23 cellular contexts compared by ENCODE assay signal in genomic region chr2:178401994-178402437, GRCh38.
"Had no signal": no experiment of that assay in that cellular context is flagged by ENCODE, and none has a peak within 500 bp of the region (broad histone marks: within the 10 kb centered on the region; RNA-seq: fewer than 3 reads in every experiment).

No MANE protein-coding gene starts in this region.

- H3K36me3 Mint-ChIP-seq: activated naive CD4-positive, alpha-beta T cell treated with anti-CD3 and anti-CD28 coated beads, Interleukin-2, amount 50 U/mL, for 24 hours; immature natural killer cell; naive thymus-derived CD4-positive, alpha-beta T cell; neural progenitor cell had no signal

- H3K27me3 ChIP-seq: hepatocyte, neural progenitor cell, spleen had no signal

- H3K4me1 ChIP-seq: left ventricle myocardium inferior, neural progenitor cell, spleen had no signal

- H3K4me3 ChIP-seq: hepatocyte, left ventricle myocardium inferior, neural progenitor cell, spleen had no signal

- FAIRE-seq: astrocyte had no signal

- H3K36me3 ChIP-seq: left ventricle myocardium inferior, neural progenitor cell, spleen had no signal

- H3K9me3 Mint-ChIP-seq: activated CD4-positive, alpha-beta memory T cell treated with anti-CD3 and anti-CD28 coated beads, Interleukin-2, amount 10 ng/mL, durations not matched to agents 7 days and 5 days; activated CD4-positive, alpha-beta T cell treated with anti-CD3 and anti-CD28 coated beads, Interleukin-2, amount 10 ng/mL, durations not matched to agents 24 days and 14 days; activated naive CD4-positive, alpha-beta T cell treated with anti-CD3 and anti-CD28 coated beads, Interleukin-2, amount 50 U/mL, for 24 hours; immature natural killer cell; naive thymus-derived CD4-positive, alpha-beta T cell; neural progenitor cell had no signal

- H3K9ac ChIP-seq: neural progenitor cell had no signal

- H3K4me1 Mint-ChIP-seq: activated naive CD4-positive, alpha-beta T cell treated with anti-CD3 and anti-CD28 coated beads, Interleukin-2, amount 50 U/mL, for 24 hours; immature natural killer cell; neural progenitor cell had no signal

- H3K27me3 Mint-ChIP-seq: activated CD4-positive, alpha-beta memory T cell treated with anti-CD3 and anti-CD28 coated beads, Interleukin-2, amount 10 ng/mL, durations not matched to agents 7 days and 5 days; progenitor cell of endocrine pancreas had no signal

- ATAC-seq: activated CD4-positive, CD25-positive, alpha-beta regulatory T cell treated with anti-CD3 and anti-CD28 coated beads, Interleukin-2, amount 50 U/mL, for 24 hours; naive thymus-derived CD4-positive, alpha-beta T cell had no signal

- H3K27ac Mint-ChIP-seq: activated CD4-positive, alpha-beta memory T cell treated with anti-CD3 and anti-CD28 coated beads, Interleukin-2, amount 10 ng/mL, durations not matched to agents 7 days and 5 days; activated CD4-positive, alpha-beta T cell treated with anti-CD3 and anti-CD28 coated beads, Interleukin-2, amount 10 ng/mL, durations not matched to agents 24 days and 14 days; activated naive CD4-positive, alpha-beta T cell treated with anti-CD3 and anti-CD28 coated beads, Interleukin-2, amount 50 U/mL, for 24 hours; naive thymus-derived CD4-positive, alpha-beta T cell; neural progenitor cell; progenitor cell of endocrine pancreas had no signal

- H2AFZ ChIP-seq: hepatocyte, neural progenitor cell had no signal

- DNase-seq: activated CD4-positive, alpha-beta memory T cell treated with anti-CD3 and anti-CD28 coated beads, Interleukin-2, amount 10 ng/mL, durations not matched to agents 7 days and 5 days; activated CD4-positive, alpha-beta T cell treated with anti-CD3 and anti-CD28 coated beads, Interleukin-2, amount 10 ng/mL, durations not matched to agents 24 days and 14 days; activated gamma-delta T cell treated with Interleukin-2 at 50 U/mL for 16 hours; activated T-cell treated with anti-CD3 and anti-CD28 coated beads, Interleukin-2, amount 50 U/mL, for 1 hour; central memory CD4-positive, alpha-beta T cell; dermis blood vessel endothelial cell; effector memory CD4-positive, alpha-beta T cell; foreskin melanocyte; glutamatergic neuron; immature natural killer cell; left ventricle myocardium inferior; naive thymus-derived CD4-positive, alpha-beta T cell; spleen; stimulated activated CD4-positive, alpha-beta T cell treated with anti-CD3 and anti-CD28 coated beads, Interleukin-4, amount 100 ng/mL, for 24 hours; stimulated activated naive CD4-positive, alpha-beta T cell treated with Interleukin-2 at 50 U/mL for 16 hours; T-helper 9 cell had no signal

- H3K79me2 ChIP-seq: hepatocyte had no signal

- H3K27ac ChIP-seq: hepatocyte, left ventricle myocardium inferior, neural progenitor cell, spleen, VCaP had no signal

- H3K9me3 ChIP-seq: left ventricle myocardium inferior, spleen had no signal

- H3K4me3 Mint-ChIP-seq: activated CD4-positive, alpha-beta memory T cell treated with anti-CD3 and anti-CD28 coated beads, Interleukin-2, amount 10 ng/mL, durations not matched to agents 7 days and 5 days; activated CD4-positive, alpha-beta T cell treated with anti-CD3 and anti-CD28 coated beads, Interleukin-2, amount 10 ng/mL, durations not matched to agents 24 days and 14 days; activated naive CD4-positive, alpha-beta T cell treated with anti-CD3 and anti-CD28 coated beads, Interleukin-2, amount 50 U/mL, for 24 hours; immature natural killer cell; naive thymus-derived CD4-positive, alpha-beta T cell; neural progenitor cell had no signal

- H3K4me2 ChIP-seq: hepatocyte, neural progenitor cell had no signal
